In the genomic region with DNA sequence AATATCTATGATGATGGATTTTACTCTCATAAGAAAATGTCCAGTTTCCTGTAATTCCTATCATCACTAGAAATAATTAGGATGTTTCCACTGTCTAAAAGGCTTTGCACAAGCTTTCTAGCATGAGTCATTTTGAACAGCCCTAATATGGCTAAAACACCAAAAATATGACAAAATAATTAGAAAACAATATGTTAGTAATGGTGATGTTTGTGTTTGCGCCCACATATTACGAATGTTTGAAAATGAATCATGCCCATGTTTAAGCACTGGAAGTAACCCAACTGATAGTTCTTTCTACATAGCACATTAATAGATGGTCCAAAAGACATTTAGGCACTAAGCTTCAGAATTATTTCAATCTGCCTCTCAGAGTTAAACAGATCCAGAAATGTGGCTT, we compare ENCODE assay signal across 19 cellular contexts.
DNase-seq lines count a peak whose midpoint lies in the region; FAIRE-seq and TF ChIP-seq lines count a peak whose summit lies in the region.
"Had no signal": no experiment of that assay in that cellular context is flagged by ENCODE, and none has a peak within 500 bp of the region (broad histone marks: within the 10 kb centered on the region; RNA-seq: fewer than 3 reads in every experiment).

No MANE protein-coding gene starts in this region.

- H3K9me3 ChIP-seq in mesenchymal stem cell (ENCODE audit: control insufficient read depth, low read length) = no peaks in the 10 kb centered on the region
- H3K9me3 ChIP-seq: BLaER1, left ventricle myocardium inferior had no signal

- H3K4me2 ChIP-seq in mesenchymal stem cell (ENCODE audit: low read length, poor library complexity, severe bottlenecking) = no peak overlapping the region
- H3K4me2 ChIP-seq: BLaER1 had no signal

- no peak overlapping the region for H2AFZ ChIP-seq in mesenchymal stem cell (ENCODE audit: low read depth, low read length)

- H3K27me3 ChIP-seq in mesenchymal stem cell (ENCODE audit: control insufficient read depth in 1 of 2, insufficient read depth in 1 of 2, low read length in 2 of 2) = no peaks in the 10 kb centered on the region
- H3K27me3 ChIP-seq: BLaER1 had no signal

- no peak overlapping the region for H2BK120ac ChIP-seq in mesenchymal stem cell (ENCODE audit: low read depth, low read length)

- no peak overlapping the region for H3K14ac ChIP-seq in mesenchymal stem cell (ENCODE audit: low read length in 2 of 2)

- no peaks in the 10 kb centered on the region for H3K79me1 ChIP-seq in mesenchymal stem cell (replicated peaks; ENCODE audit: low read length, poor library complexity, severe bottlenecking)

- H3K4me1 ChIP-seq in mesenchymal stem cell (ENCODE audit: control insufficient read depth, insufficient read depth, low read depth, low read length) = no peaks in the 10 kb centered on the region
- H3K4me1 ChIP-seq: BLaER1, left ventricle myocardium inferior had no signal

- H3K4me3 ChIP-seq in AG09309 (ENCODE audit: control insufficient read depth, low read depth, low read length) (no peak overlapping the region), cardiac fibroblast (replicated peaks in 1 of 2; ENCODE audit: low read depth in 2 of 2, low read length in 2 of 2) (no peak overlapping the region), mesenchymal stem cell (ENCODE audit: insufficient read depth in 1 of 2, low read depth in 1 of 2, low read length in 2 of 2) (no peak overlapping the region)
- H3K4me3 ChIP-seq: BLaER1, left ventricle myocardium inferior had no signal

- peak overlapping the region; percentile 23 for H3K9ac ChIP-seq in mesenchymal stem cell (ENCODE audit: low read length)
- H3K9ac ChIP-seq: BLaER1 had no signal

- no peak overlapping the region for H3K27ac ChIP-seq in mesenchymal stem cell (ENCODE audit: low read length, poor library complexity, severe bottlenecking)
- H3K27ac ChIP-seq: BLaER1, left ventricle myocardium inferior had no signal

- H2BK15ac ChIP-seq in mesenchymal stem cell (ENCODE audit: low read depth, poor library complexity, severe bottlenecking) = no peak overlapping the region

- H4K91ac ChIP-seq in mesenchymal stem cell (ENCODE audit: low read length) = no peak overlapping the region

- 14% methylated on average over 1 of the region's 2 CpGs for WGBS in mesenchymal stem cell

- no peak overlapping the region for H3K18ac ChIP-seq in mesenchymal stem cell (ENCODE audit: low read depth in 1 of 2, low read length in 2 of 2)

- no peak overlapping the region for H2BK5ac ChIP-seq in mesenchymal stem cell (ENCODE audit: low read depth, low read length, poor library complexity, severe bottlenecking)

- DNase-seq in AG09309 (ENCODE audit: low read depth) (peak; percentile 50), HS-5 (ENCODE audit: low read depth) (peak; percentile 93), cardiac fibroblast (ENCODE audit: low read depth in 2 of 2) (peak; percentile 37 to 72), mesenchymal stem cell (peak; percentile 29), D721Med (ENCODE audit: insufficient read length, low spot score) (no peak), NCI-H526 treated with DMSO at 0.1 percent for 48 hours (lab: John Stamatoyannopoulos, UW) (no peak), NCI-H82 (lab: John Stamatoyannopoulos, UW) (no peak)
- DNase-seq in stimulated activated CD4-positive, alpha-beta T cell treated with anti-CD3 and anti-CD28 coated beads, Interleukin-2, amount 100 ng/mL, for 24 hours = no peak
- DNase-seq: activated CD4-positive, alpha-beta T cell treated with anti-CD3 and anti-CD28 coated beads for 4 hours; activated naive CD8-positive, alpha-beta T cell treated with anti-CD3 and anti-CD28 coated beads, Interleukin-2, amount 50 U/mL, for 24 hours; GDM1; left ventricle myocardium inferior; NCI-H1436 treated with DMSO at 0.1 percent for 48 hours; NCI-H2227 treated with DMSO at 0.1 percent for 48 hours; NK-92 treated with Interleukin-12 subunit alpha and Interleukin-12 subunit beta, amount 100 ng/mL, for 24 hours; occipital lobe; RPMI8226 had no signal

- no peak overlapping the region for H2AK5ac ChIP-seq in mesenchymal stem cell (ENCODE audit: low read length, severe bottlenecking)

- H3K36me3 ChIP-seq in mesenchymal stem cell (ENCODE audit: control insufficient read depth in 1 of 2, insufficient read depth in 2 of 2, low read depth in 1 of 2, low read length in 2 of 2) = no peaks in the 10 kb centered on the region
- H3K36me3 ChIP-seq: BLaER1, left ventricle myocardium inferior had no signal

- no peak overlapping the region for H4K8ac ChIP-seq in mesenchymal stem cell (ENCODE audit: low read length)

- H2BK12ac ChIP-seq in mesenchymal stem cell (ENCODE audit: low read length in 2 of 2) = no peak overlapping the region

- no peak overlapping the region for H3K23ac ChIP-seq in mesenchymal stem cell (ENCODE audit: low read length in 2 of 2)

- TF ChIP-seq CTCF in AG09309 (IDR thresholded peaks at IDR 0.05; ENCODE audit: control insufficient read depth, insufficient read depth, low read depth, low read length, missing control alignments) = no peak
- TF ChIP-seq CTCF in cardiac fibroblast (IDR thresholded peaks at IDR 0.05; ENCODE audit: low read depth, low read length) = no peak
- TF ChIP-seq CTCF in D721Med (IDR thresholded peaks at IDR 0.05; ENCODE audit: insufficient read depth, missing control alignments) = no peak

- no peak overlapping the region for H3K4ac ChIP-seq in mesenchymal stem cell (ENCODE audit: low read depth in 1 of 2, low read length in 2 of 2)

- no peak for FAIRE-seq in D721Med (lab: Jason Lieb, UNC)
- FAIRE-seq: endometrium had no signal

Comparison
In these comparisons a context has a peak if more than half of its experiments do, and no peak if none do; other contexts are left out.
1. DNase-seq: peak in AG09309 (single experiment), HS-5 (single experiment), cardiac fibroblast (2 of 2) and mesenchymal stem cell (single experiment); none in D721Med (single experiment), stimulated activated CD4-positive, alpha-beta T cell treated with anti-CD3 and anti-CD28 coated beads, Interleukin-2, amount 100 ng/mL, for 24 hours (0 of 2), NCI-H526 treated with DMSO at 0.1 percent for 48 hours (single experiment) and NCI-H82 (single experiment).